ENCODE assay signal across 8 cellular contexts in the genomic region with DNA sequence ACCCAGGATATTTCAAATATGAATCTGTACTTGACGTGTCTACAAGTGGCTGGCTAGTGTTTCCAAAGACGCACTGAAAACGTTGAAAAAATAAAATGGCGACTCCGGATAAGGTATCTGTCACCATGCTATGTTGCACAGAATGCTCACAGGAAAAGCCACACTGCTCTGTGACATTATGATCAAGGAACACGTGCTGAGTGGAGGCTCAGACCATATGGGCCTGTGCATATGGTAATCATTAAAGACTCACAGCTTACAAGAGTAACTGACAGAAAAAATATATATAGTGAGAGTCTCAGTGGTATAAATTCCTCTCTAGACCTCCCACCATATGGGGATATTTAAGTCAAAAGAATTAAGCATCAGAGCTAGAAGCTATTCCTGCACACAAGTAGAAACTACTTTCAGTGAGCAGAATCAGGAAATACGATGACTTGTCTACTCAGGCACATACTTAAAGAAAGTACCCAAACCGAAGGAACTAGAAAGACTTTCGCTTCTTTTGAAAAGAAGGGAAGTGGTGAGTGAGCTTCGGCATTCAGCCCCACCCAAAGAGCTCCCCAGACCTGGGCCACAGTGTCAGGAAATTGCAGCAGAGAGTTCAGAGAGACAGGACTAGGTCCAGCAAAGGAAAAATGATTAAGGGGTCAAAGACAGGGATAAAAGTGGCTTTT.
DNase-seq lines count a peak whose midpoint lies in the region; ATAC-seq and TF ChIP-seq lines count a peak whose summit lies in the region.

No MANE protein-coding gene starts in this region.

- intact Hi-C loops in lower lobe of right lung (cut with DNase I) = no loop called here

- no peaks in the 10 kb centered on the region for H3K9me3 ChIP-seq in DND-41 (ENCODE audit: insufficient read depth, low read length, severe bottlenecking)
- no peaks in the 10 kb centered on the region for H3K9me3 ChIP-seq in lower lobe of right lung

- H2AFZ ChIP-seq in DND-41 (ENCODE audit: low read depth, low read length) = no peak overlapping the region
- 0 out of 2 replicates have a peak overlapping the region, but pooled peaks have one; percentile 1 for H2AFZ ChIP-seq in KMS-11 (ENCODE audit: low read depth)

- H3K4me1 ChIP-seq in DND-41 (ENCODE audit: insufficient read depth, low read length) = no peaks in the 10 kb centered on the region
- H3K4me1 ChIP-seq in KMS-11 (ENCODE audit: low read depth, poor library complexity, severe bottlenecking) = peaks cover 25% of the 10 kb centered on the region
- H3K4me1 ChIP-seq in lower lobe of right lung = peaks cover 16% of the 10 kb centered on the region

- DNase-seq in DND-41 (peak; percentile 38), activated T-cell treated with anti-CD3 and anti-CD28 coated beads for 48 hours (ENCODE audit: low read depth) (peak; percentile 35), lower lobe of right lung (peak; percentile 61), GOT3 (lab: John Stamatoyannopoulos, UW) (no peak), NCI-H2107 (lab: John Stamatoyannopoulos, UW) (no peak), NCI-H1092 treated with DMSO at 0.1 percent for 48 hours (lab: John Stamatoyannopoulos, UW) (no peak)

- H3K36me3 ChIP-seq in DND-41 (ENCODE audit: insufficient read depth, low read length) = no peaks in the 10 kb centered on the region
- H3K36me3 ChIP-seq in KMS-11 (ENCODE audit: insufficient read depth) = no peaks in the 10 kb centered on the region
- H3K36me3 ChIP-seq in lower lobe of right lung = no peaks in the 10 kb centered on the region

- H3K27me3 ChIP-seq in DND-41 (ENCODE audit: insufficient read depth, low read length, poor library complexity) (peaks cover 2% of the 10 kb centered on the region), KMS-11 (ENCODE audit: insufficient read depth, low read depth) (no peaks in the 10 kb centered on the region), lower lobe of right lung (ENCODE audit: low read depth) (no peaks in the 10 kb centered on the region)

- no peak overlapping the region for H3K4me2 ChIP-seq in DND-41 (ENCODE audit: insufficient read depth, low read length)
- peak overlapping the region; percentile 50 for H3K4me2 ChIP-seq in KMS-11

- H3K79me2 ChIP-seq in DND-41 (ENCODE audit: insufficient read depth, low read length) (no peaks in the 10 kb centered on the region), KMS-11 (ENCODE audit: insufficient read depth, low read depth) (no peaks in the 10 kb centered on the region)

- no peaks in the 10 kb centered on the region for H4K20me1 ChIP-seq in DND-41 (ENCODE audit: insufficient read depth, low read length)
- H4K20me1 ChIP-seq in KMS-11 (ENCODE audit: insufficient read depth) = no peaks in the 10 kb centered on the region

- peak; percentile 95 for ATAC-seq in DND-41 (ENCODE audit: insufficient read depth, low read depth)
- peak; percentile 98 for ATAC-seq in GM21526 (IDR thresholded peaks at IDR 0.05; ENCODE audit: low FRiP score, unreplicated experiment)
- ATAC-seq in lower lobe of right lung = peak; percentile 91

- no peak overlapping the region for H3K4me3 ChIP-seq in DND-41 (ENCODE audit: low read depth in 1 of 2, low read length in 2 of 2)
- H3K4me3 ChIP-seq in KMS-11 (IDR thresholded peaks at IDR 0.05; ENCODE audit: insufficient read depth, low read depth, low read length) = no peak overlapping the region
- no peak overlapping the region for H3K4me3 ChIP-seq in lower lobe of right lung

- TF ChIP-seq CTCF in DND-41 (IDR thresholded peaks at IDR 0.05; ENCODE audit: borderline replicate concordance, extremely low read depth, low read length, poor library complexity, severe bottlenecking) (no peak), KMS-11 (conservative IDR thresholded peaks at IDR 0.05; ENCODE audit: low read depth, low read length) (no peak), lower lobe of right lung (IDR thresholded peaks at IDR 0.05) (no peak)

- H3K9ac ChIP-seq in DND-41 (ENCODE audit: low read depth, low read length) (no peak overlapping the region), KMS-11 (no peak overlapping the region)

- H3K27ac ChIP-seq in DND-41 (ENCODE audit: low read length) (no peak overlapping the region), KMS-11 (no peak overlapping the region), lower lobe of right lung (peak overlapping the region; percentile 73)

Comparison
In these comparisons a context has a peak if more than half of its experiments do, and no peak if none do; other contexts are left out.
1. DNase-seq: peak in DND-41 (single experiment), activated T-cell treated with anti-CD3 and anti-CD28 coated beads for 48 hours (single experiment) and lower lobe of right lung (single experiment); none in GOT3 (single experiment), NCI-H2107 (single experiment) and NCI-H1092 treated with DMSO at 0.1 percent for 48 hours (single experiment).
2. Peak in every context shown above with its lines, with median percentiles within 50 percentile points of each other: ATAC-seq.